Comparison of ENCODE assay signal across 8 cellular contexts in genomic region chr17:5526821-5527598, GRCh38. TPM values are rescaled to one million over a fixed set of nuclear protein-coding genes. Genes with fewer than 3 reads are reported as not detected.
DNase-seq lines count a peak whose midpoint lies in the region; TF ChIP-seq lines count a peak whose summit lies in the region.

No MANE protein-coding gene starts in this region.

- intact Hi-C loops in esophagus squamous epithelium (cut with DNase I), result no loop called here

- no peak for TF ChIP-seq CTCF in HEK293 (tag by site-specific recombination; IDR thresholded peaks at IDR 0.05)
- TF ChIP-seq CTCF in esophagus squamous epithelium (IDR thresholded peaks at IDR 0.05), result no peak

- peaks cover 8% of the 10 kb centered on the region; the same call in 1 of the 2 replicates for H3K4me1 ChIP-seq in HEK293 (ENCODE audit: control insufficient read depth, insufficient read depth, low read length)
- peaks cover 0 to 14% (median 0%) of the 10 kb centered on the region in 3 donors for H3K4me1 ChIP-seq in esophagus squamous epithelium

- no peaks in the 10 kb centered on the region for H3K27me3 ChIP-seq in esophagus squamous epithelium

- CTCF ChIA-PET in HEK293 (lab: Yijun Ruan, JAX), result interaction anchor here (0.6 to 2.4 kb wide), 3 partner anchors 16 to 268 kb away, joined by 3 to 7 read pairs (median 4); partner anchors contain the start of gene C1QBP

- H3K4me3 ChIP-seq in HEK293 (ENCODE audit: low read depth, low read length), result no peak overlapping the region
- no peak overlapping the region for H3K4me3 ChIP-seq in esophagus squamous epithelium

- DNase-seq in 8988T, result peak; percentile 68
- peak; percentile 89 for DNase-seq in SW480 (ENCODE audit: low spot score)
- peak; percentile 52 for DNase-seq in brain pericyte (ENCODE audit: low read depth, low spot score)
- DNase-seq in kidney tubule cell (ENCODE audit: low spot score), result peak; percentile 98
- peak; percentile 43 for DNase-seq in stimulated activated CD4-positive, alpha-beta T cell treated with anti-CD3 and anti-CD28 coated beads, Interleukin-4, amount 100 ng/mL, for 1 hour
- no peak for DNase-seq in esophagus squamous epithelium (lab: John Stamatoyannopoulos, UW)
- no peak for DNase-seq in effector CD8-positive, alpha-beta T cell (lab: John Stamatoyannopoulos, UW)

- POLR2A ChIA-PET in HEK293 (lab: Yijun Ruan, JAX), result interaction anchor here (0.5 to 3.4 kb wide), 12 partner anchors 8 to 825 kb away, joined by 3 to 32 read pairs (median 4); partner anchors contain the start of genes C1QBP, DERL2, DHX33 and MIS12

- no peak overlapping the region; the same call in 1 of the 2 replicates for H3K27ac ChIP-seq in HEK293 (ENCODE audit: extremely low read depth, low read depth, low read length)
- peak overlapping the region in 2 of 4 donors; percentile 19 to 39 for H3K27ac ChIP-seq in esophagus squamous epithelium

- 54 to 61% methylated on average over 13 to 14 of the region's 14 CpGs for whole genome bisulfite sequencing in esophagus squamous epithelium, 2 donors

- H3K36me3 ChIP-seq in HEK293 (ENCODE audit: control insufficient read depth in 2 of 2, insufficient read depth in 1 of 2, low read length in 2 of 2) (no peaks in the 10 kb centered on the region), esophagus squamous epithelium (peaks cover 9 to 94% (median 14%) of the 10 kb centered on the region in 3 donors)

- no peak for TF ChIP-seq POLR2A in esophagus squamous epithelium (IDR thresholded peaks at IDR 0.05)

- no peaks in the 10 kb centered on the region for H3K9me3 ChIP-seq in HEK293 (ENCODE audit: control insufficient read depth, insufficient read depth, low read depth, low read length)
- H3K9me3 ChIP-seq in esophagus squamous epithelium, result no peaks in the 10 kb centered on the region

TF ChIP-seq in HEK293, 187 proteins besides CTCF, POLR2A, EP300 and RAD21 (continues in another document):
- no peak for TF ChIP-seq YY1 (tag by site-specific recombination; IDR thresholded peaks at IDR 0.05)
- TF ChIP-seq ZNF132 (tag by site-specific recombination; IDR thresholded peaks at IDR 0.05; ENCODE audit: borderline replicate concordance), result no peak
- no peak for TF ChIP-seq ZNF645 (tag by site-specific recombination; IDR thresholded peaks at IDR 0.05)
- no peak; the same call in 1 of the 2 replicates for TF ChIP-seq ZNF391 (tag by site-specific recombination; IDR thresholded peaks at IDR 0.05; ENCODE audit: borderline replicate concordance, low read depth)
- no peak; the same call in 1 of the 2 replicates for TF ChIP-seq INSM2 (tag by site-specific recombination; IDR thresholded peaks at IDR 0.05)
- TF ChIP-seq GLI4 (tag by site-specific recombination; IDR thresholded peaks at IDR 0.05), result no peak
- no peak for TF ChIP-seq ZNF768 (tag by site-specific recombination; IDR thresholded peaks at IDR 0.05)
- TF ChIP-seq ZXDB (tag by site-specific recombination; IDR thresholded peaks at IDR 0.05), result no peak
- TF ChIP-seq ZIC2 (tag by site-specific recombination; IDR thresholded peaks at IDR 0.05), result peak; percentile 45
- TF ChIP-seq ZBTB7A (tag by site-specific recombination; IDR thresholded peaks at IDR 0.05; ENCODE audit: low read depth), result no peak
- no peak for TF ChIP-seq SETDB1 (IDR thresholded peaks at IDR 0.05; ENCODE audit: insufficient read length, low read length)
- no peak for TF ChIP-seq ZNF398 (tag by site-specific recombination; IDR thresholded peaks at IDR 0.05)
- TF ChIP-seq TCF7L2 (IDR thresholded peaks at IDR 0.05; ENCODE audit: borderline replicate concordance, low read depth, low read length), result no peak
- TF ChIP-seq ZNF560 (tag by site-specific recombination; IDR thresholded peaks at IDR 0.05; ENCODE audit: borderline replicate concordance), result no peak
- TF ChIP-seq ZNF488 (tag by site-specific recombination; IDR thresholded peaks at IDR 0.05), result no peak
- 0 out of 2 replicates have a peak, but pooled peaks have one; percentile 16 for TF ChIP-seq KLF1 (tag by site-specific recombination; IDR thresholded peaks at IDR 0.05)
- no peak for TF ChIP-seq ZNF670 (tag by site-specific recombination; IDR thresholded peaks at IDR 0.05; ENCODE audit: low read depth)
- TF ChIP-seq IKZF3 (tag by site-specific recombination; IDR thresholded peaks at IDR 0.05), result peak; percentile 46; the same call in 1 of the 2 replicates
- no peak for TF ChIP-seq ZNF426 (tag by site-specific recombination; IDR thresholded peaks at IDR 0.05)
- TF ChIP-seq ZSCAN23 (tag by site-specific recombination; IDR thresholded peaks at IDR 0.05), result no peak
- no peak for TF ChIP-seq ZFP69B (tag by site-specific recombination; IDR thresholded peaks at IDR 0.05)
- peak; percentile 73; the same call in 1 of the 2 replicates for TF ChIP-seq ZNF660 (tag by site-specific recombination; IDR thresholded peaks at IDR 0.05)
- TF ChIP-seq ZNF18 (tag by site-specific recombination; IDR thresholded peaks at IDR 0.05), result no peak
- peak; percentile 97 for TF ChIP-seq PRDM1 (tag by site-specific recombination; IDR thresholded peaks at IDR 0.05)
- TF ChIP-seq ZNF23 (tag by site-specific recombination; IDR thresholded peaks at IDR 0.05; ENCODE audit: borderline replicate concordance), result no peak
- TF ChIP-seq MZF1 (tag by site-specific recombination; IDR thresholded peaks at IDR 0.05; ENCODE audit: borderline replicate concordance), result no peak
- no peak for TF ChIP-seq ZNF501 (tag by site-specific recombination; IDR thresholded peaks at IDR 0.05)

RNA-seq across cellular contexts. Expression of gene MIS12, which starts 40.6 kb away (rescaled TPM):
- 10 to 100 TPM in 3 of 4 donors, 1 to 10 TPM in 1; 6.2 to 28.8 (median 14.8) TPM for total RNA-seq in esophagus squamous epithelium

RNA-seq across cellular contexts. Expression of gene DERL2, which starts 41.0 kb away (rescaled TPM):
- total RNA-seq in esophagus squamous epithelium, result 10 to 100 TPM; 28.2 to 48.8 (median 38.1) TPM

RNA-seq across cellular contexts. Expression of gene NLRP1, which starts 57.3 kb away (rescaled TPM):
- total RNA-seq in esophagus squamous epithelium, result 10 to 100 TPM; 10.4 to 33.4 (median 14.3) TPM

RNA-seq across cellular contexts. Expression of gene DHX33, which starts 58.2 kb away (rescaled TPM):
- 10 to 100 TPM in 2 of 4 donors, 1 to 10 TPM in 2; 5.2 to 13.9 (median 8.8) TPM for total RNA-seq in esophagus squamous epithelium

Comparison
In these comparisons a context has a peak if more than half of its experiments do, and no peak if none do; other contexts are left out.
1. DNase-seq: peak in 8988T (single experiment), SW480 (single experiment), brain pericyte (single experiment), kidney tubule cell (single experiment) and stimulated activated CD4-positive, alpha-beta T cell treated with anti-CD3 and anti-CD28 coated beads, Interleukin-4, amount 100 ng/mL, for 1 hour (single experiment); none in esophagus squamous epithelium (single experiment) and effector CD8-positive, alpha-beta T cell (single experiment).